Comparison of ENCODE assay signal across 8 cellular contexts in genomic region chr20:41136695-41137411, GRCh38. TPM values are rescaled to one million over a fixed set of nuclear protein-coding genes. Genes with fewer than 3 reads are reported as not detected.
DNase-seq lines count a peak whose midpoint lies in the region; ATAC-seq and TF ChIP-seq lines count a peak whose summit lies in the region.

No MANE protein-coding gene starts in this region.

- H3K27ac ChIP-seq in HUES6 (ENCODE audit: low read depth, low read length) (peak overlapping the region; percentile 84; the same call in 1 of the 2 replicates), PC-9 (no peak overlapping the region)
- H3K27ac ChIP-seq in naive thymus-derived CD4-positive, alpha-beta T cell (ENCODE audit: low read depth, low read length), result peak overlapping the region; percentile 83

- DNase-seq in Calu3 (peak; percentile 96), PC-9 (peak; percentile 62 to 92), fibroblast of gingiva (ENCODE audit: low read depth) (peak; percentile 82)
- peak; percentile 59 to 79 for DNase-seq in activated T-helper 1 cell treated with anti-CD3 and anti-CD28 coated beads, Interleukin-2, amount 50 U/mL, for 16 hours (ENCODE audit: low read depth in 1 of 2, low spot score in 1 of 2)
- peak; percentile 70 to 89 (median 79) for DNase-seq in naive thymus-derived CD4-positive, alpha-beta T cell
- peak; percentile 80 to 91 for DNase-seq in stimulated activated effector memory CD8-positive, alpha-beta T cell treated with anti-CD3 and anti-CD28 coated beads, Interleukin-12 subunit alpha, Interleukin-12 subunit beta, amount 100 ng/mL, for 72 hours (ENCODE audit: low spot score in 2 of 2)

- H3K4me3 ChIP-seq in HUES6 (ENCODE audit: low read depth, low read length), result peak overlapping the region; percentile 93
- H3K4me3 ChIP-seq in PC-9, result peak overlapping the region; percentile 94
- H3K4me3 ChIP-seq in naive thymus-derived CD4-positive, alpha-beta T cell (ENCODE audit: low read length), result peak overlapping the region; percentile 82

- H3K9me3 ChIP-seq in HUES6 (ENCODE audit: control insufficient read depth, insufficient read depth, low read depth, low read length) (no peaks in the 10 kb centered on the region), PC-9 (ENCODE audit: insufficient read depth, low read depth) (no peaks in the 10 kb centered on the region)
- no peaks in the 10 kb centered on the region for H3K9me3 ChIP-seq in naive thymus-derived CD4-positive, alpha-beta T cell (ENCODE audit: control insufficient read depth in 2 of 3, low read length in 3 of 3)

- peak overlapping the region; percentile 98 for H3K9ac ChIP-seq in HUES6 (ENCODE audit: low read length)

- peaks cover 3% of the 10 kb centered on the region; the same call in 1 of the 2 replicates for H3K27me3 ChIP-seq in HUES6 (ENCODE audit: control insufficient read depth, insufficient read depth, low read length)
- no peaks in the 10 kb centered on the region for H3K27me3 ChIP-seq in PC-9 (ENCODE audit: insufficient read depth, low read depth)
- H3K27me3 ChIP-seq in naive thymus-derived CD4-positive, alpha-beta T cell (ENCODE audit: control insufficient read depth in 2 of 2, insufficient read depth in 2 of 2, low read length in 2 of 2), result no peaks in the 10 kb centered on the region

- no peaks in the 10 kb centered on the region for H3K27me3 Mint-ChIP-seq in Calu3 (ENCODE audit: unreplicated experiment)
- H3K27me3 Mint-ChIP-seq in naive thymus-derived CD4-positive, alpha-beta T cell, result no peaks in the 10 kb centered on the region

- ATAC-seq in GM21390 (IDR thresholded peaks at IDR 0.05; ENCODE audit: unreplicated experiment), result peak; percentile 57
- ATAC-seq in naive thymus-derived CD4-positive, alpha-beta T cell, result peak; percentile 75
- ATAC-seq in stimulated activated effector memory CD8-positive, alpha-beta T cell treated with anti-CD3 and anti-CD28 coated beads, Interleukin-12 subunit alpha, Interleukin-12 subunit beta, amount 100 ng/mL, for 72 hours, result peak; percentile 71

- H2AFZ ChIP-seq in PC-9, result peak overlapping the region; percentile 78

- peak overlapping the region; percentile 78 for H3K4me3 Mint-ChIP-seq in Calu3 (ENCODE audit: low read depth, unreplicated experiment)
- peak overlapping the region; percentile 85 to 97 (median 94) for H3K4me3 Mint-ChIP-seq in naive thymus-derived CD4-positive, alpha-beta T cell
- peak overlapping the region; percentile 84 for H3K4me3 Mint-ChIP-seq in stimulated activated effector memory CD8-positive, alpha-beta T cell treated with anti-CD3 and anti-CD28 coated beads, Interleukin-12 subunit alpha, Interleukin-12 subunit beta, amount 100 ng/mL, for 72 hours

- intact Hi-C loops in Calu3 (cut with micrococcal nuclease; ENCODE audit: unreplicated experiment) (no loop called here), PC-9 (cut with micrococcal nuclease; ENCODE audit: unreplicated experiment) (loop anchor here (1.0 kb wide), 2 partner anchors 95 to 203 kb away; partner anchors contain the start of gene LPIN3)
- intact Hi-C loops in naive thymus-derived CD4-positive, alpha-beta T cell (cut with micrococcal nuclease), result loop anchor here (1.0 to 10.0 kb wide), 8 partner anchors 108 to 556 kb away; partner anchors contain the start of genes CHD6 (in 2 of the 2), TOP1 (in 2 of the 2) and ZHX3 (in 2 of the 2)

- CTCF ChIA-PET in Calu3 (lab: Charles Lee) (interaction anchor here (0.7 to 2.9 kb wide), 6 partner anchors 9 to 203 kb away, joined by 3 to 56 read pairs (median 3); partner anchors contain the start of gene LPIN3), PC-9 (lab: Charles Lee) (interaction anchor here (0.6 to 2.1 kb wide), 5 partner anchors 9 to 261 kb away, joined by 3 to 11 read pairs (median 6); partner anchors contain the start of gene LPIN3)
- CTCF ChIA-PET in naive thymus-derived CD4-positive, alpha-beta T cell (lab: Charles Lee), result interaction anchor here (0.5 to 14.7 kb wide), 10 partner anchors 18 to 260 kb away, joined by 3 to 236 read pairs (median 12); no protein-coding TSS in a partner anchor

- TF ChIP-seq CTCF in Calu3 (IDR thresholded peaks at IDR 0.05; ENCODE audit: unreplicated experiment) (no peak), PC-9 (conservative IDR thresholded peaks at IDR 0.05) (no peak)

- H3K4me2 ChIP-seq in PC-9, result peak overlapping the region; percentile 94

- peaks cover 44% of the 10 kb centered on the region for H3K4me1 Mint-ChIP-seq in Calu3 (ENCODE audit: low read depth, unreplicated experiment)
- peaks cover 47 to 66% (median 60%) of the 10 kb centered on the region in 7 donors for H3K4me1 Mint-ChIP-seq in naive thymus-derived CD4-positive, alpha-beta T cell
- peaks cover 72% of the 10 kb centered on the region for H3K4me1 Mint-ChIP-seq in stimulated activated effector memory CD8-positive, alpha-beta T cell treated with anti-CD3 and anti-CD28 coated beads, Interleukin-12 subunit alpha, Interleukin-12 subunit beta, amount 100 ng/mL, for 72 hours

- H3K4me1 ChIP-seq in HUES6 (ENCODE audit: control insufficient read depth, insufficient read depth, low read length) (peaks cover 46% of the 10 kb centered on the region), PC-9 (replicated peaks; ENCODE audit: insufficient read depth) (peaks cover 15% of the 10 kb centered on the region)
- peaks cover 31 to 39% of the 10 kb centered on the region in 2 donors for H3K4me1 ChIP-seq in naive thymus-derived CD4-positive, alpha-beta T cell (ENCODE audit: control insufficient read depth in 2 of 2, insufficient read depth in 2 of 2, low read length in 2 of 2)

- peaks cover 45% of the 10 kb centered on the region for H3K36me3 Mint-ChIP-seq in Calu3 (ENCODE audit: insufficient read depth, unreplicated experiment)
- H3K36me3 Mint-ChIP-seq in naive thymus-derived CD4-positive, alpha-beta T cell, result peaks cover 0 to 30% (median 4%) of the 10 kb centered on the region in 5 donors
- H3K36me3 Mint-ChIP-seq in stimulated activated effector memory CD8-positive, alpha-beta T cell treated with anti-CD3 and anti-CD28 coated beads, Interleukin-12 subunit alpha, Interleukin-12 subunit beta, amount 100 ng/mL, for 72 hours, result peaks cover 26% of the 10 kb centered on the region

- H3K36me3 ChIP-seq in HUES6 (ENCODE audit: control insufficient read depth, insufficient read depth, low read length) (0 out of 2 replicates have a peak, but pooled peaks cover 13% of the 10 kb centered on the region), PC-9 (ENCODE audit: low read depth) (no peaks in the 10 kb centered on the region)
- H3K36me3 ChIP-seq in naive thymus-derived CD4-positive, alpha-beta T cell (ENCODE audit: control insufficient read depth in 2 of 3, insufficient read depth in 3 of 3, low read length in 3 of 3), result no peaks in the 10 kb centered on the region

- H3K27ac Mint-ChIP-seq in Calu3 (ENCODE audit: unreplicated experiment), result peak overlapping the region; percentile 82
- H3K27ac Mint-ChIP-seq in naive thymus-derived CD4-positive, alpha-beta T cell, result peak overlapping the region; percentile 85 to 96 (median 92)
- H3K27ac Mint-ChIP-seq in stimulated activated effector memory CD8-positive, alpha-beta T cell treated with anti-CD3 and anti-CD28 coated beads, Interleukin-12 subunit alpha, Interleukin-12 subunit beta, amount 100 ng/mL, for 72 hours, result peak overlapping the region; percentile 82

- no peaks in the 10 kb centered on the region for H3K9me3 Mint-ChIP-seq in Calu3 (ENCODE audit: low read depth, unreplicated experiment)
- no peaks in the 10 kb centered on the region for H3K9me3 Mint-ChIP-seq in naive thymus-derived CD4-positive, alpha-beta T cell
- H3K9me3 Mint-ChIP-seq in stimulated activated effector memory CD8-positive, alpha-beta T cell treated with anti-CD3 and anti-CD28 coated beads, Interleukin-12 subunit alpha, Interleukin-12 subunit beta, amount 100 ng/mL, for 72 hours, result no peaks in the 10 kb centered on the region

- H3K79me2 ChIP-seq in PC-9 (ENCODE audit: low read depth), result peaks cover 34% of the 10 kb centered on the region

- no TSS peak for BruUV-seq in Calu3 (replicated peaks; lab: Mats Ljungman, UMichigan)
- no TSS peak for BruUV-seq in PC-9 (replicated peaks; lab: Mats Ljungman, UMichigan)

- H3K9me2 ChIP-seq in PC-9 (ENCODE audit: insufficient read depth), result no peaks in the 10 kb centered on the region

- no peaks in the 10 kb centered on the region; the same call in 1 of the 2 replicates for H4K20me1 ChIP-seq in PC-9 (ENCODE audit: insufficient read depth)

- POLR2A ChIA-PET in PC-9 (lab: Charles Lee; ENCODE audit: unreplicated experiment), result interaction anchor here (0.5 kb wide), 1 partner anchor 204 kb away, joined by 3 read pairs; the partner anchor contains the start of gene LPIN3
- POLR2A ChIA-PET in naive thymus-derived CD4-positive, alpha-beta T cell (lab: Charles Lee), result interaction anchor here (0.6 to 16.5 kb wide), 4 partner anchors 22 to 83 kb away, joined by 3 to 604 read pairs (median 3); no protein-coding TSS in a partner anchor

- H3F3A ChIP-seq in PC-9 (ENCODE audit: insufficient read depth, low read depth), result peaks cover 27% of the 10 kb centered on the region; the same call in 1 of the 2 replicates

RNA-seq across cellular contexts. Expression of gene PLCG1, which starts 0.5 kb away (rescaled TPM):
- total RNA-seq in Calu3 (2022) (91.1 and 127 TPM in 2 replicates), PC-9 (2021) (64.1 and 69.4 TPM in 2 replicates)
- total RNA-seq in naive thymus-derived CD4-positive, alpha-beta T cell, result 100 to 1,000 TPM; 343 to 559 (median 418) TPM
- polyA plus RNA-seq in naive thymus-derived CD4-positive, alpha-beta T cell, result 100 to 1,000 TPM in 1 of 2 donors, 10 to 100 TPM in 1; 36.9 to 105 TPM
